In genomic region chr3:197583371-197583770, GRCh38 we compare ENCODE assay signal across 10 cellular contexts.
"Had no signal": no experiment of that assay in that cellular context is flagged by ENCODE, and none has a peak within 500 bp of the region (broad histone marks: within the 10 kb centered on the region; RNA-seq: fewer than 3 reads in every experiment).

No MANE protein-coding gene starts in this region.

- ATAC-seq: GM23338, HCT116 had no signal

- H3K4me3 ChIP-seq: GM23248, GM23338, HAP-1 had no signal

- H3K9me3 ChIP-seq: HAP-1 had no signal

- DNase-seq: GM23248, GOT3, H7, H9, HCEC 1CT, HFFc6 had no signal

- FAIRE-seq: H54 had no signal

- H3K27ac ChIP-seq: GM23248 had no signal

- H2AFZ ChIP-seq: GM23248 had no signal

- H3K36me3 ChIP-seq: HAP-1 had no signal

- H3K9ac ChIP-seq: GM23248 had no signal

- H3K4me2 ChIP-seq: GM23338 had no signal
